25 cellular contexts compared by ENCODE assay signal in the genomic region with DNA sequence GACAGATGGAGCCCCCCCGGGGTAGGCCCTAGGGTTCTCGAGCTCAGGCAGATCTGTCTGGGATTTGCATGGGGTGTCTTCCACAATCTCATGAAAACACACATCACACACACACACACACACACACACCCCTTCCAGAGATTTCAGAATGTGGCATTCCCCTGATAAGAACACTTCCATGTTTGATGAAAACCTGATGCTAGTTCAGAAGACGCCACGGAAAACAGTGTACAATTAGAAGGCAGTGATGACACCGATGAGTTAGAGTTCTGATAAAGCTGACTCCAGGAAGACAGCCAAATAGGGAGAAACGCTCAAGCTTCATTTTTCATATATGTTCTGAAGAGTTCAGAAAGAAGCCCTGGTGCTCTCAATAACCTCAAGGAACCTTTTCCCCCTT.
"Had no signal": no experiment of that assay in that cellular context is flagged by ENCODE, and none has a peak within 500 bp of the region (broad histone marks: within the 10 kb centered on the region; RNA-seq: fewer than 3 reads in every experiment).

No MANE protein-coding gene starts in this region.

- H3K27ac ChIP-seq: body of pancreas, breast epithelium had no signal

- H3K4me3 ChIP-seq: body of pancreas, breast epithelium, MG63 had no signal

- H3K36me3 Mint-ChIP-seq: activated naive CD4-positive, alpha-beta T cell treated with anti-CD3 and anti-CD28 coated beads, Interleukin-2, amount 50 U/mL, for 24 hours; activated naive CD8-positive, alpha-beta T cell treated with anti-CD3 and anti-CD28 coated beads, Interleukin-2, amount 10 ng/mL, durations not matched to agents 7 days and 5 days had no signal

- ATAC-seq: activated CD8-positive, alpha-beta T cell treated with anti-CD3 and anti-CD28 coated beads for 36 hours; activated T-cell treated with anti-CD3 and anti-CD28 coated beads, Interleukin-2, amount 50 U/mL, for 72 hours; activated T-helper 17 cell treated with anti-CD3 and anti-CD28 coated beads, Interleukin-2, amount 50 U/mL, for 72 hours; body of pancreas had no signal

- H3K4me1 Mint-ChIP-seq: activated CD4-positive, alpha-beta T cell treated with anti-CD3 and anti-CD28 coated beads, Interleukin-2, amount 10 ng/mL, durations not matched to agents 24 days and 14 days; activated naive CD4-positive, alpha-beta T cell treated with anti-CD3 and anti-CD28 coated beads, Interleukin-2, amount 50 U/mL, for 24 hours; activated naive CD8-positive, alpha-beta T cell treated with anti-CD3 and anti-CD28 coated beads, Interleukin-2, amount 10 ng/mL, durations not matched to agents 7 days and 5 days; activated T-helper 17 cell treated with anti-CD3 and anti-CD28 coated beads, Interleukin-2, amount 50 U/mL, for 72 hours had no signal

- H3K9me3 ChIP-seq: body of pancreas, breast epithelium had no signal

- H3K9me3 Mint-ChIP-seq: activated naive CD4-positive, alpha-beta T cell treated with anti-CD3 and anti-CD28 coated beads, Interleukin-2, amount 50 U/mL, for 24 hours had no signal

- H3K27me3 Mint-ChIP-seq: activated CD4-positive, alpha-beta T cell treated with anti-CD3 and anti-CD28 coated beads, Interleukin-2, amount 10 ng/mL, durations not matched to agents 24 days and 14 days; activated CD8-positive, alpha-beta T cell treated with anti-CD3 and anti-CD28 coated beads for 36 hours; activated naive CD4-positive, alpha-beta T cell treated with anti-CD3 and anti-CD28 coated beads, Interleukin-2, amount 50 U/mL, for 24 hours; activated naive CD8-positive, alpha-beta T cell treated with anti-CD3 and anti-CD28 coated beads, Interleukin-2, amount 10 ng/mL, durations not matched to agents 7 days and 5 days; activated T-helper 17 cell treated with anti-CD3 and anti-CD28 coated beads, Interleukin-2, amount 50 U/mL, for 72 hours had no signal

- H3K36me3 ChIP-seq: breast epithelium, MG63 had no signal

- DNase-seq: activated CD4-positive, alpha-beta T cell treated with anti-CD3 and anti-CD28 coated beads, Interleukin-2, amount 10 ng/mL, durations not matched to agents 24 days and 14 days; activated CD4-positive, alpha-beta T cell treated with anti-CD3 and anti-CD28 coated beads, Interleukin-2, amount 50 U/mL, for 4 hours; activated CD8-positive, alpha-beta T cell treated with anti-CD3 and anti-CD28 coated beads for 36 hours; activated gamma-delta T cell; activated naive CD4-positive, alpha-beta T cell treated with Interleukin-2 at 50 U/mL for 16 hours; activated naive CD8-positive, alpha-beta T cell treated with anti-CD3 and anti-CD28 coated beads, Interleukin-2, amount 10 ng/mL, durations not matched to agents 7 days and 5 days; activated T-cell treated with anti-CD3 and anti-CD28 coated beads, Interleukin-2, amount 50 U/mL, for 1 hour; activated T-cell treated with anti-CD3 and anti-CD28 coated beads, Interleukin-2, amount 50 U/mL, for 72 hours; body of pancreas; Kasumi-1; KG1; MG63; NCI-H1048; NCI-H1436 treated with DMSO at 0.1 percent for 48 hours; NCI-H1694 treated with DMSO at 0.1 percent for 48 hours; NCI-H2029; NCI-H345; NCI-H524 treated with DMSO at 0.1 percent for 48 hours; NK-92 treated with Interleukin-12 subunit alpha and Interleukin-12 subunit beta, amount 100 ng/mL, for 24 hours; Right ventricle myocardium superior had no signal

- H3K27ac Mint-ChIP-seq: activated CD4-positive, alpha-beta T cell treated with anti-CD3 and anti-CD28 coated beads, Interleukin-2, amount 10 ng/mL, durations not matched to agents 24 days and 14 days; activated CD8-positive, alpha-beta T cell treated with anti-CD3 and anti-CD28 coated beads for 36 hours; activated naive CD4-positive, alpha-beta T cell treated with anti-CD3 and anti-CD28 coated beads, Interleukin-2, amount 50 U/mL, for 24 hours; activated naive CD8-positive, alpha-beta T cell treated with anti-CD3 and anti-CD28 coated beads, Interleukin-2, amount 10 ng/mL, durations not matched to agents 7 days and 5 days; T-helper 1 cell treated with Interleukin-12 subunit alpha and Interleukin-12 subunit beta and Interleukin-4 antibody, amounts not matched to agents 30 μg/mL and 1 μg/mL, for 36 hours; T-helper 2 cell treated with Interferon-gamma antibody and Interleukin-4, amounts not matched to agents 5 μg/mL and 100 μg/mL, for 36 hours had no signal

- H3K27me3 ChIP-seq: body of pancreas, breast epithelium, MG63 had no signal

- H3K4me3 Mint-ChIP-seq: activated CD4-positive, alpha-beta T cell treated with anti-CD3 and anti-CD28 coated beads, Interleukin-2, amount 10 ng/mL, durations not matched to agents 24 days and 14 days; activated CD8-positive, alpha-beta T cell treated with anti-CD3 and anti-CD28 coated beads for 36 hours; activated naive CD4-positive, alpha-beta T cell treated with anti-CD3 and anti-CD28 coated beads, Interleukin-2, amount 50 U/mL, for 24 hours; activated naive CD8-positive, alpha-beta T cell treated with anti-CD3 and anti-CD28 coated beads, Interleukin-2, amount 10 ng/mL, durations not matched to agents 7 days and 5 days; activated T-cell treated with anti-CD3 and anti-CD28 coated beads, Interleukin-2, amount 50 U/mL, for 72 hours; activated T-helper 17 cell treated with anti-CD3 and anti-CD28 coated beads, Interleukin-2, amount 50 U/mL, for 72 hours; T-helper 1 cell treated with Interleukin-12 subunit alpha and Interleukin-12 subunit beta and Interleukin-4 antibody, amounts not matched to agents 30 μg/mL and 1 μg/mL, for 36 hours; T-helper 2 cell treated with Interferon-gamma antibody and Interleukin-4, amounts not matched to agents 5 μg/mL and 100 μg/mL, for 36 hours had no signal
